Comparison of ENCODE assay signal across 8 cellular contexts in genomic region chr17:47830991-47831933, GRCh38. TPM values are rescaled to one million over a fixed set of nuclear protein-coding genes. Genes with fewer than 3 reads are reported as not detected.
DNase-seq lines count a peak whose midpoint lies in the region; ATAC-seq and TF ChIP-seq lines count a peak whose summit lies in the region.

LRRC46 (plus strand) TSS chr17:47831670; CDS start chr17:47831990, 320 bp downstream.
MRPL10 (minus strand) TSS chr17:47831541; CDS start chr17:47831511, 30 bp downstream.

- H4K20me1 ChIP-seq in mammary epithelial cell (ENCODE audit: insufficient read depth, low read length) (no peaks in the 10 kb centered on the region), smooth muscle cell (ENCODE audit: low read depth) (no peaks in the 10 kb centered on the region)

- H3K4me1 ChIP-seq in mammary epithelial cell (ENCODE audit: insufficient read depth, low read length) (peaks cover 20% of the 10 kb centered on the region), smooth muscle cell (ENCODE audit: low read depth) (peaks cover 5% of the 10 kb centered on the region)

- H3K9me3 ChIP-seq in mammary epithelial cell (replicated peaks; ENCODE audit: insufficient read depth, low read length) = no peaks in the 10 kb centered on the region
- no peaks in the 10 kb centered on the region for H3K9me3 ChIP-seq in smooth muscle cell (replicated peaks; ENCODE audit: low read depth)

- H3F3A ChIP-seq in smooth muscle cell (ENCODE audit: low read depth) = no peaks in the 10 kb centered on the region

- H3K36me3 ChIP-seq in mammary epithelial cell (ENCODE audit: insufficient read depth, low read length) (peaks cover 9% of the 10 kb centered on the region), smooth muscle cell (ENCODE audit: low read depth) (no peaks in the 10 kb centered on the region)

- peak; percentile 100 for DNase-seq in AG08395 (ENCODE audit: low spot score)
- DNase-seq in NCI-H2196 (lab: John Stamatoyannopoulos, UW; ENCODE audit: unreplicated experiment) = peak; percentile 95
- peak; percentile 86 for DNase-seq in mammary epithelial cell
- DNase-seq in iPS-NIHi7 (ENCODE audit: extremely low spot score) = peak; percentile 100
- DNase-seq in smooth muscle cell (lab: John Stamatoyannopoulos, UW; ENCODE audit: unreplicated experiment) = peak; percentile 75

- in situ Hi-C loops in mammary epithelial cell (cut with MboI; ENCODE audit: low sequenced_read_pairs in 2 of 2) = no loop called here

- peak within 1 kb of the TSS; percentile 97 for H2AFZ ChIP-seq in mammary epithelial cell (ENCODE audit: low read depth, low read length)
- H2AFZ ChIP-seq in smooth muscle cell (ENCODE audit: low read depth) = peak within 1 kb of the TSS; percentile 28

- TF ChIP-seq CTCF in VCaP (conservative IDR thresholded peaks at IDR 0.05) (peak; percentile 69), mammary epithelial cell (conservative IDR thresholded peaks at IDR 0.05 in 1 of 2, IDR thresholded peaks at IDR 0.05 in 1 of 2; ENCODE audit: extremely low read depth in 1 of 2, insufficient read depth in 1 of 2, low read depth in 1 of 2, low read length in 2 of 2) (peak; percentile 51 to 53), smooth muscle cell (IDR thresholded peaks at IDR 0.05; ENCODE audit: borderline replicate concordance, insufficient read depth, poor library complexity, severe bottlenecking) (peak; percentile 29)

- BruUV-seq in mammary epithelial cell (replicated peaks; lab: Mats Ljungman, UMichigan) = TSS peak; percentile 81

- dilution Hi-C loops in mammary epithelial cell (cut with HindIII; ENCODE audit: low sequenced_read_pairs) = no loop called here

- 2% methylated on average over 36 of the region's 42 CpGs for WGBS in mammary epithelial cell (ENCODE audit: low coverage, missing lambda C conversion rate)
- WGBS in smooth muscle cell (ENCODE audit: low lambda C conversion rate) = 3% methylated on average over 42 of the region's 42 CpGs

- H3K4me2 ChIP-seq in mammary epithelial cell (ENCODE audit: insufficient read depth, low read depth, low read length) = peak within 1 kb of the TSS; percentile 83
- H3K4me2 ChIP-seq in smooth muscle cell = peak within 1 kb of the TSS; percentile 88

- H3K27me3 ChIP-seq in mammary epithelial cell (ENCODE audit: insufficient read depth, low read length) (no peaks in the 10 kb centered on the region), smooth muscle cell (ENCODE audit: low read depth) (no peaks in the 10 kb centered on the region)

- peak within 1 kb of the TSS; percentile 66 to 98 (median 77) for H3K4me3 ChIP-seq in mammary epithelial cell (replicated peaks in 1 of 3; ENCODE audit: insufficient read depth in 1 of 3, low read depth in 2 of 3, low read length in 3 of 3)
- H3K4me3 ChIP-seq in smooth muscle cell = peak within 1 kb of the TSS; percentile 74

- intact Hi-C loops in mammary epithelial cell (cut with micrococcal nuclease) = loop anchor here (2.0 kb wide), 2 partner anchors 28 to 54 kb away; no protein-coding TSS in a partner anchor

- peak within 1 kb of the TSS; percentile 90 for H3K27ac ChIP-seq in VCaP
- H3K27ac ChIP-seq in mammary epithelial cell (ENCODE audit: insufficient read depth, low read depth, low read length) = peak within 1 kb of the TSS; percentile 65
- peak within 1 kb of the TSS; percentile 43 for H3K27ac ChIP-seq in smooth muscle cell (ENCODE audit: low read depth)

- H3K9ac ChIP-seq in mammary epithelial cell (ENCODE audit: insufficient read depth, low read length) = peak within 1 kb of the TSS; percentile 86
- H3K9ac ChIP-seq in smooth muscle cell (ENCODE audit: low read depth) = peak within 1 kb of the TSS; percentile 57

- CTCF ChIA-PET in mammary epithelial cell (lab: Charles Lee; ENCODE audit: low non-redundant PET) = no interaction called here

- peaks cover 27% of the 10 kb centered on the region for H3K79me2 ChIP-seq in mammary epithelial cell (ENCODE audit: insufficient read depth, low read length)
- peaks cover 25% of the 10 kb centered on the region for H3K79me2 ChIP-seq in smooth muscle cell (ENCODE audit: low read depth)

- ATAC-seq in GM18870 (IDR thresholded peaks at IDR 0.05; ENCODE audit: unreplicated experiment) (peak; percentile 58), HG03135 (IDR thresholded peaks at IDR 0.05; ENCODE audit: unreplicated experiment) (peak; percentile 74)

RNA-seq across cellular contexts. Expression of gene LRRC46, which starts in this region (rescaled TPM):
- total RNA-seq in mammary epithelial cell (under 1 TPM in 1 of 2 donors, not detected in 1; 0.54 TPM), smooth muscle cell (not detected in 2 replicates)
- polyA plus RNA-seq in mammary epithelial cell (0.28 TPM), smooth muscle cell (0.26 and 1.2 TPM in 2 replicates)
- polyA minus RNA-seq in mammary epithelial cell = not detected

RNA-seq across cellular contexts. Expression of gene MRPL10, which starts in this region (rescaled TPM):
- total RNA-seq in mammary epithelial cell (10 to 100 TPM; 18.2 to 39.4 TPM), smooth muscle cell (24.0 and 30.4 TPM in 2 replicates)
- polyA plus RNA-seq in mammary epithelial cell (53.5 TPM), smooth muscle cell (36.6 and 40.4 TPM in 2 replicates)
- 34.4 TPM for polyA minus RNA-seq in mammary epithelial cell

Comparison
In these comparisons a context has a peak if more than half of its experiments do, and no peak if none do; other contexts are left out.
1. Peak in every context shown above with its lines: DNase-seq, ATAC-seq, H3K4me3 ChIP-seq and H3K27ac ChIP-seq.